9 cellular contexts compared by ENCODE assay signal in genomic region chr2:172087191-172087779, GRCh38. TPM values are rescaled to one million over a fixed set of nuclear protein-coding genes. Genes with fewer than 3 reads are reported as not detected.
DNase-seq lines count a peak whose midpoint lies in the region; ATAC-seq and TF ChIP-seq lines count a peak whose summit lies in the region.
"Had no signal": no experiment of that assay in that cellular context is flagged by ENCODE, and none has a peak within 500 bp of the region (broad histone marks: within the 10 kb centered on the region; RNA-seq: fewer than 3 reads in every experiment).

No MANE protein-coding gene starts in this region.

- 10% methylated on average over 21 of the region's 31 CpGs for whole genome bisulfite sequencing in esophagus muscularis mucosa
- WGBS in trophoblast cell (ENCODE audit: extremely low coverage, insufficient coverage, insufficient read length) = no CpG with 5 or more reads among the region's 31 CpGs
- WGBS in thyroid gland, 2 donors = 13 to 23% methylated on average over 30 to 31 of the region's 31 CpGs

- intact Hi-C loops in esophagus muscularis mucosa (cut with DNase I) = no loop called here
- intact Hi-C loops in thyroid gland (cut with DNase I) = no loop called here

- H3K9me3 ChIP-seq in SJCRH30 (replicated peaks) = no peaks in the 10 kb centered on the region
- H3K9me3 ChIP-seq in esophagus muscularis mucosa = no peaks in the 10 kb centered on the region
- peaks cover 5% of the 10 kb centered on the region for H3K9me3 ChIP-seq in trophoblast cell (ENCODE audit: insufficient read depth, low read depth, low read length)
- no peaks in the 10 kb centered on the region for H3K9me3 ChIP-seq in thyroid gland

- H3K27me3 ChIP-seq in SJCRH30 = no peaks in the 10 kb centered on the region
- peaks cover 40 to 100% (median 98%) of the 10 kb centered on the region in 4 donors for H3K27me3 ChIP-seq in esophagus muscularis mucosa
- H3K27me3 ChIP-seq in trophoblast cell (ENCODE audit: insufficient read depth, low read length) = peaks cover 36% of the 10 kb centered on the region
- peaks cover 90% of the 10 kb centered on the region for H3K27me3 ChIP-seq in thyroid gland

- H3K79me1 ChIP-seq in trophoblast cell (ENCODE audit: low read length) = peaks cover 44% of the 10 kb centered on the region

- H2AK5ac ChIP-seq in trophoblast cell (ENCODE audit: low read length) = peak overlapping the region; percentile 68

- TF ChIP-seq EP300 in esophagus muscularis mucosa (IDR thresholded peaks at IDR 0.05) = no peak

- H3K18ac ChIP-seq in trophoblast cell (ENCODE audit: low read length) = peak overlapping the region; percentile 27

- peaks cover 13% of the 10 kb centered on the region for H3K79me2 ChIP-seq in trophoblast cell (ENCODE audit: control insufficient read depth, insufficient read depth, low read length, poor library complexity)

- ATAC-seq in HG02938 (IDR thresholded peaks at IDR 0.05; ENCODE audit: unreplicated experiment) = no peak

- H3K36me3 ChIP-seq in SJCRH30 = 0 out of 2 replicates have a peak, but pooled peaks cover 4% of the 10 kb centered on the region
- no peaks in the 10 kb centered on the region for H3K36me3 ChIP-seq in esophagus muscularis mucosa
- peaks cover 0 to 8% of the 10 kb centered on the region in 2 experiments for H3K36me3 ChIP-seq in trophoblast cell (ENCODE audit: control insufficient read depth in 1 of 2, insufficient read depth in 2 of 2, low read length in 2 of 2)
- H3K36me3 ChIP-seq in thyroid gland = no peaks in the 10 kb centered on the region

- TF ChIP-seq CTCF in esophagus muscularis mucosa (IDR thresholded peaks at IDR 0.05) = no peak
- no peak for TF ChIP-seq CTCF in thyroid gland (IDR thresholded peaks at IDR 0.05)

- H2BK5ac ChIP-seq in trophoblast cell (ENCODE audit: low read depth, low read length, poor library complexity) = peak overlapping the region; percentile 55

- peak overlapping the region; percentile 67 for H2BK120ac ChIP-seq in trophoblast cell (ENCODE audit: insufficient read depth, low read length, poor library complexity)

- peak overlapping the region; percentile 85 for H3K14ac ChIP-seq in trophoblast cell (ENCODE audit: low read length)

- H3K4me1 ChIP-seq in SJCRH30 (no peaks in the 10 kb centered on the region), esophagus muscularis mucosa (peaks cover 37 to 70% (median 54%) of the 10 kb centered on the region in 4 donors), trophoblast cell (ENCODE audit: control insufficient read depth in 1 of 2, insufficient read depth in 2 of 2, low read length in 2 of 2) (peaks cover 24 to 38% of the 10 kb centered on the region in 2 experiments), thyroid gland (peaks cover 20 to 41% of the 10 kb centered on the region in 2 donors)

- no peak overlapping the region for H3K9ac ChIP-seq in trophoblast cell (ENCODE audit: low read length)

- peak overlapping the region; percentile 71 for H4K12ac ChIP-seq in trophoblast cell (ENCODE audit: low read depth, low read length)

- H3K23ac ChIP-seq in trophoblast cell (ENCODE audit: low read length) = no peak overlapping the region

- peak overlapping the region; percentile 95 for H3K4me2 ChIP-seq in trophoblast cell (ENCODE audit: low read length)

- no peak overlapping the region for H2AFZ ChIP-seq in trophoblast cell (ENCODE audit: insufficient read depth, low read length, poor library complexity)

- peak overlapping the region; percentile 72 for H3K4ac ChIP-seq in trophoblast cell (ENCODE audit: low read depth, low read length)

- peak overlapping the region; percentile 78 for H4K8ac ChIP-seq in trophoblast cell (ENCODE audit: low read depth, low read length)

- peak overlapping the region; percentile 83; the same call in 1 of the 2 replicates for H3K27ac ChIP-seq in SJCRH30
- no peak overlapping the region for H3K27ac ChIP-seq in esophagus muscularis mucosa (replicated peaks in 1 of 4)
- H3K27ac ChIP-seq in trophoblast cell (ENCODE audit: low read depth, low read length) = peak overlapping the region; percentile 7
- no peak overlapping the region for H3K27ac ChIP-seq in thyroid gland

- TF ChIP-seq POLR2A in esophagus muscularis mucosa (IDR thresholded peaks at IDR 0.05; ENCODE audit: low read depth) = no peak
- TF ChIP-seq POLR2A in thyroid gland (IDR thresholded peaks at IDR 0.05) = no peak

- H2BK12ac ChIP-seq in trophoblast cell (ENCODE audit: low read length) = peak overlapping the region; percentile 82

- DNase-seq in DMS53 (lab: John Stamatoyannopoulos, UW) (peak; percentile 54), DMS53 treated with DMSO at 0.1 percent for 48 hours (lab: John Stamatoyannopoulos, UW; ENCODE audit: unreplicated experiment) (no peak), SJCRH30 (no peak), esophagus muscularis mucosa (ENCODE audit: extremely low spot score) (no peak), trophoblast cell (no peak), thyroid gland (no peak), HuH-7.5 (ENCODE audit: low spot score) (no peak)

- peak overlapping the region; percentile 73 for H3K4me3 ChIP-seq in SJCRH30
- H3K4me3 ChIP-seq in esophagus muscularis mucosa = peak overlapping the region; percentile 3 to 49 (median 8)
- H3K4me3 ChIP-seq in trophoblast cell (ENCODE audit: low read depth, low read length) = peak overlapping the region; percentile 62
- no peak overlapping the region for H3K4me3 ChIP-seq in thyroid gland (replicated peaks in 1 of 3)

- H4K91ac ChIP-seq in trophoblast cell (ENCODE audit: low read depth, low read length) = peak overlapping the region; percentile 91

RNA-seq across cellular contexts. Expression of gene DLX1, which starts 2.0 kb away (rescaled TPM):
- total RNA-seq in SJCRH30 (2014; rRNA removed; shearing (Covaris generic)) = 13.5 and 14.9 TPM in 2 replicates
- under 1 TPM in 3 of 4 donors, not detected in 1; 0.17 to 0.83 (median 0.23) TPM for total RNA-seq in esophagus muscularis mucosa
- polyA plus RNA-seq in trophoblast cell (2013) = 14.1 and 14.7 TPM in 2 replicates
- 1 to 10 TPM in 2 of 4 donors, under 1 TPM in 2; 0.68 to 1.5 (median 1.0) TPM for total RNA-seq in thyroid gland

RNA-seq across cellular contexts. Expression of gene DLX2, which starts 15.4 kb away (rescaled TPM):
- 0.76 and 0.89 TPM in 2 replicates for total RNA-seq in SJCRH30 (2014; rRNA removed; shearing (Covaris generic))
- total RNA-seq in esophagus muscularis mucosa = not detected
- polyA plus RNA-seq in trophoblast cell (2013) = 25.2 and 26.9 TPM in 2 replicates
- under 1 TPM in 3 of 4 donors, not detected in 1; 0.25 to 0.78 (median 0.40) TPM for total RNA-seq in thyroid gland
- total RNA-seq: aorta had no signal

Comparison
In these comparisons a context has a peak if more than half of its experiments do, and no peak if none do; other contexts are left out.
1. H3K27ac ChIP-seq: peak in SJCRH30 (single experiment) and trophoblast cell (single experiment); none in esophagus muscularis mucosa (0 of 4) and thyroid gland (0 of 3).
2. H3K4me3 ChIP-seq: peak in SJCRH30 (single experiment), esophagus muscularis mucosa (4 of 4) and trophoblast cell (single experiment); none in thyroid gland (0 of 3).